Comparison of ENCODE assay signal across 15 cellular contexts in genomic region chr4:113469926-113470325, GRCh38.
DNase-seq lines count a peak whose midpoint lies in the region; ATAC-seq and TF ChIP-seq lines count a peak whose summit lies in the region.
"Had no signal": no experiment of that assay in that cellular context is flagged by ENCODE, and none has a peak within 500 bp of the region (broad histone marks: within the 10 kb centered on the region; RNA-seq: fewer than 3 reads in every experiment).

No MANE protein-coding gene starts in this region.

- H3K9me3 ChIP-seq in skeletal muscle tissue (ENCODE audit: control insufficient read depth in 3 of 3, low read length in 3 of 3), result no peaks in the 10 kb centered on the region
- H3K9me3 ChIP-seq: lower lobe of right lung, ovary had no signal

- H3K4me2 ChIP-seq in GM23338, result peak overlapping the region; percentile 42; the same call in 1 of the 2 replicates

- H3K9me2 ChIP-seq in GM23338 (ENCODE audit: insufficient read depth), result peaks cover 9% of the 10 kb centered on the region; the same call in 1 of the 2 replicates

- ATAC-seq in GM23338 (no peak), left colon (peak; percentile 48)
- ATAC-seq: activated CD4-positive, CD25-positive, alpha-beta regulatory T cell treated with anti-CD3 and anti-CD28 coated beads, Interleukin-2, amount 50 U/mL, for 24 hours; lower lobe of right lung; stimulated activated naive CD8-positive, alpha-beta T cell treated with anti-CD3 and anti-CD28 coated beads, Interleukin-15, amount 100 ng/mL, for 72 hours had no signal

- H3K4me3 ChIP-seq in GM23338, result no peak overlapping the region
- H3K4me3 ChIP-seq in skeletal muscle tissue (ENCODE audit: low read length in 3 of 3), result no peak overlapping the region
- H3K4me3 ChIP-seq: lower lobe of right lung, ovary had no signal

- no peak overlapping the region for H3K27ac ChIP-seq in GM23338 (ENCODE audit: low read depth)
- H3K27ac ChIP-seq in skeletal muscle tissue (ENCODE audit: low read depth, low read length), result peak overlapping the region; percentile 96
- H3K27ac ChIP-seq: C4-2B had no signal

- 0 out of 2 replicates have a peak overlapping the region, but pooled peaks have one; percentile 2 for H3K27ac Mint-ChIP-seq in GM23338
- peak overlapping the region; percentile 57 for H3K27ac Mint-ChIP-seq in activated T-helper 1 cell treated with anti-CD3 and anti-CD28 coated beads, Interleukin-12 subunit alpha, Interleukin-12 subunit beta, Interleukin-2, Interleukin-4 antibody, amounts not matched to agents 30 ng/mL and 10 ng/mL and 1 ng/mL, durations not matched to agents 14 hours and 24 hours and 36 hours

- H3K4me1 ChIP-seq in GM23338 (ENCODE audit: insufficient read depth) (peaks cover 20% of the 10 kb centered on the region), skeletal muscle tissue (ENCODE audit: control insufficient read depth in 3 of 3, insufficient read depth in 3 of 3, low read length in 3 of 3) (peaks cover 16 to 31% (median 24%) of the 10 kb centered on the region in 3 donors)

- no peak overlapping the region for H3K9ac ChIP-seq in skeletal muscle tissue (ENCODE audit: low read depth in 1 of 3, low read length in 3 of 3)

- H3K79me2 ChIP-seq in GM23338 (replicated peaks; ENCODE audit: insufficient read depth), result no peaks in the 10 kb centered on the region

- H3F3A ChIP-seq in GM23338 (replicated peaks; ENCODE audit: low read depth), result no peaks in the 10 kb centered on the region

- no peak for TF ChIP-seq CTCF in GM23338 (conservative IDR thresholded peaks at IDR 0.05; ENCODE audit: low read depth in 2 of 2)

- 0 out of 2 replicates have a peak overlapping the region, but pooled peaks have one; percentile 25 for H2AFZ ChIP-seq in GM23338

- no peaks in the 10 kb centered on the region for H3K9me3 Mint-ChIP-seq in GM23338
- H3K9me3 Mint-ChIP-seq in activated T-helper 1 cell treated with anti-CD3 and anti-CD28 coated beads, Interleukin-12 subunit alpha, Interleukin-12 subunit beta, Interleukin-2, Interleukin-4 antibody, amounts not matched to agents 30 ng/mL and 10 ng/mL and 1 ng/mL, durations not matched to agents 14 hours and 24 hours and 36 hours, result peaks cover 4% of the 10 kb centered on the region

- DNase-seq in GM23338 (ENCODE audit: low spot score), result no peak
- no peak for DNase-seq in activated T-helper 1 cell treated with anti-CD3 and anti-CD28 coated beads, Interleukin-12 subunit alpha, Interleukin-12 subunit beta, Interleukin-2, Interleukin-4 antibody, amounts not matched to agents 30 ng/mL and 10 ng/mL and 1 ng/mL, durations not matched to agents 14 hours and 24 hours and 36 hours (ENCODE audit: low spot score)
- DNase-seq in left colon, result no peak
- DNase-seq in germinal center (ENCODE audit: low spot score), result no peak
- DNase-seq in stimulated activated CD8-positive, alpha-beta memory T cell treated with anti-CD3 and anti-CD28 coated beads, Interleukin-4, amount 100 ng/mL, for 48 hours, result no peak
- no peak for DNase-seq in activated CD4-positive, alpha-beta T cell treated with anti-CD3 and anti-CD28 coated beads, Interleukin-2, amount 50 U/mL, for 4 hours
- no peak for DNase-seq in stimulated activated CD4-positive, alpha-beta T cell treated with anti-CD3 and anti-CD28 coated beads, Interleukin-4, amount 100 ng/mL, for 4 hours
- DNase-seq: head of caudate nucleus; lower lobe of right lung; ovary; stimulated activated CD4-positive, alpha-beta T cell treated with anti-CD3 and anti-CD28 coated beads, Interleukin-4, amount 100 ng/mL, for 24 hours; stimulated activated naive CD8-positive, alpha-beta T cell treated with anti-CD3 and anti-CD28 coated beads, Interleukin-15, amount 100 ng/mL, for 72 hours had no signal

- H3K27me3 ChIP-seq in GM23338 (ENCODE audit: insufficient read depth) (no peaks in the 10 kb centered on the region), skeletal muscle tissue (ENCODE audit: control insufficient read depth in 3 of 3, insufficient read depth in 3 of 3, low read length in 3 of 3) (no peaks in the 10 kb centered on the region)
- H3K27me3 ChIP-seq: ovary had no signal

- no peaks in the 10 kb centered on the region for H4K20me1 ChIP-seq in GM23338 (replicated peaks; ENCODE audit: insufficient read depth)

- intact Hi-C loops in activated T-helper 1 cell treated with anti-CD3 and anti-CD28 coated beads, Interleukin-12 subunit alpha, Interleukin-12 subunit beta, Interleukin-2, Interleukin-4 antibody, amounts not matched to agents 30 ng/mL and 10 ng/mL and 1 ng/mL, durations not matched to agents 14 hours and 24 hours and 36 hours (cut with micrococcal nuclease), result loop anchor here (5.0 kb wide), 2 partner anchors 113 to 833 kb away; partner anchors contain the start of genes LARP7 and ZGRF1
- intact Hi-C loops in left colon (cut with DNase I, micrococcal nuclease), result no loop called here

- H3K36me3 Mint-ChIP-seq in GM23338 (ENCODE audit: low read depth), result peaks cover 5% of the 10 kb centered on the region; the same call in 1 of the 3 replicates
- peaks cover 32% of the 10 kb centered on the region for H3K36me3 Mint-ChIP-seq in activated T-helper 1 cell treated with anti-CD3 and anti-CD28 coated beads, Interleukin-12 subunit alpha, Interleukin-12 subunit beta, Interleukin-2, Interleukin-4 antibody, amounts not matched to agents 30 ng/mL and 10 ng/mL and 1 ng/mL, durations not matched to agents 14 hours and 24 hours and 36 hours (ENCODE audit: low read depth)

- H3K36me3 ChIP-seq in GM23338 (ENCODE audit: insufficient read depth) (no peaks in the 10 kb centered on the region), skeletal muscle tissue (ENCODE audit: control insufficient read depth in 3 of 3, insufficient read depth in 3 of 3, low read length in 3 of 3) (peaks cover under 1 to 5% (median 3%) of the 10 kb centered on the region in 3 donors)
- H3K36me3 ChIP-seq: ovary had no signal

- H3K4me3 Mint-ChIP-seq in GM23338, result no peak overlapping the region; the same call in 2 of the 3 replicates
- no peak overlapping the region for H3K4me3 Mint-ChIP-seq in activated T-helper 1 cell treated with anti-CD3 and anti-CD28 coated beads, Interleukin-12 subunit alpha, Interleukin-12 subunit beta, Interleukin-2, Interleukin-4 antibody, amounts not matched to agents 30 ng/mL and 10 ng/mL and 1 ng/mL, durations not matched to agents 14 hours and 24 hours and 36 hours
- H3K4me3 Mint-ChIP-seq: stimulated activated naive CD8-positive, alpha-beta T cell treated with anti-CD3 and anti-CD28 coated beads, Interleukin-15, amount 100 ng/mL, for 72 hours had no signal

- H3K4me1 Mint-ChIP-seq in GM23338, result peaks cover 27% of the 10 kb centered on the region
- peaks cover 33% of the 10 kb centered on the region for H3K4me1 Mint-ChIP-seq in activated T-helper 1 cell treated with anti-CD3 and anti-CD28 coated beads, Interleukin-12 subunit alpha, Interleukin-12 subunit beta, Interleukin-2, Interleukin-4 antibody, amounts not matched to agents 30 ng/mL and 10 ng/mL and 1 ng/mL, durations not matched to agents 14 hours and 24 hours and 36 hours (ENCODE audit: low read depth)

- peaks cover 9% of the 10 kb centered on the region for H3K27me3 Mint-ChIP-seq in GM23338 (ENCODE audit: insufficient read depth, low read depth, poor library complexity)
- H3K27me3 Mint-ChIP-seq in activated T-helper 1 cell treated with anti-CD3 and anti-CD28 coated beads, Interleukin-12 subunit alpha, Interleukin-12 subunit beta, Interleukin-2, Interleukin-4 antibody, amounts not matched to agents 30 ng/mL and 10 ng/mL and 1 ng/mL, durations not matched to agents 14 hours and 24 hours and 36 hours (ENCODE audit: insufficient read depth), result no peaks in the 10 kb centered on the region
- H3K27me3 Mint-ChIP-seq: stimulated activated naive CD8-positive, alpha-beta T cell treated with anti-CD3 and anti-CD28 coated beads, Interleukin-15, amount 100 ng/mL, for 72 hours had no signal

TF ChIP-seq in GM23338, 12 proteins besides CTCF, POLR2A, EP300 and RAD21 (continues in another document):
- TF ChIP-seq STAT1 (IDR thresholded peaks at IDR 0.05; ENCODE audit: unreplicated experiment) (no peak), ZNF114 (CRISPR knock-in tag; IDR thresholded peaks at IDR 0.05) (no peak), ZNF331 (CRISPR knock-in tag; IDR thresholded peaks at IDR 0.05; ENCODE audit: low read depth) (no peak), POLR2AphosphoS5 (IDR thresholded peaks at IDR 0.05; ENCODE audit: low read depth) (no peak)
